In the genomic region with DNA sequence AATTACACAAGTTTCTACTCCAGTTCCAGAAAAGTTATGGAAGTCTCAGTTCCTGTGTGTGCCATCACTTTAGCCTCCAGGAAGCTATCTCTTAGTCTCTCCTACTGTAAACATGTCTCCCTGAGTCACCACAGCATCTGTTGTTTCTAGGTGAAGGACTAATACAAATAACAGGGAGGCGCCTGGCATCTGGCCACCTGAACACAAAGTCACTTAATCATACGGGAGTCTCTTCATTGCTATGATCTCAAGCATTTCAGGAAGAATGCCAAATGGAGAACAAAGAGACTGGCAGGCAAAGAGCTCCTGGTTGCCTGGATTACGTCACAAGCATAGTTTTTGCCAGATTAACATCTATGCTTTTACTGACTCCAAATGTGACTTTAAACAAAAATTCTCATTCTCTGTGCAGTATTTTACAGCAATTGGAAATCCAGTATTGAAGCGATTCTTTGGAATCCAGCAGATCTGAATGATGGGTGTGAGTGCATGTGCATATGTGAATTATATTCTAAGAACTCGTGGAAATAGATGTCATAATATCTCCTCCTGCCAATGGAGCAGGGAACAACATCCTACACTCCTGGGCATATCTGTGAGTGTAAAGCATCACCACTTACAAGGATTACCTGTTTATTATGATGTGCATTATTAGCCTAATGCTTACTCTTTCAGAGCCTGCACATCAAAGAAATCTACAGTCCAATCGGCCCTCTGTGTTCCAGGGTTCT, we compare ENCODE assay signal across 8 cellular contexts.
DNase-seq lines count a peak whose midpoint lies in the region; ATAC-seq and TF ChIP-seq lines count a peak whose summit lies in the region.

No MANE protein-coding gene starts in this region.

- H3K36me3 ChIP-seq in mesenchymal stem cell (ENCODE audit: control insufficient read depth in 1 of 2, insufficient read depth in 2 of 2, low read depth in 1 of 2, low read length in 2 of 2) (no peaks in the 10 kb centered on the region), Peyer's patch (no peaks in the 10 kb centered on the region)

- no peak overlapping the region for H3K4ac ChIP-seq in mesenchymal stem cell (ENCODE audit: low read depth in 1 of 2, low read length in 2 of 2)

- H2BK5ac ChIP-seq in mesenchymal stem cell (ENCODE audit: low read depth, low read length, poor library complexity, severe bottlenecking) = no peak overlapping the region

- TF ChIP-seq CTCF in cardiac fibroblast (IDR thresholded peaks at IDR 0.05; ENCODE audit: low read depth, low read length) (no peak), Peyer's patch (IDR thresholded peaks at IDR 0.05) (no peak)

- no peak overlapping the region for H2BK120ac ChIP-seq in mesenchymal stem cell (ENCODE audit: low read depth, low read length)

- no peak overlapping the region for H2BK15ac ChIP-seq in mesenchymal stem cell (ENCODE audit: low read depth, poor library complexity, severe bottlenecking)

- no peak overlapping the region for H3K4me2 ChIP-seq in mesenchymal stem cell (ENCODE audit: low read length, poor library complexity, severe bottlenecking)

- H2AK5ac ChIP-seq in mesenchymal stem cell (ENCODE audit: low read length, severe bottlenecking) = no peak overlapping the region

- no peak overlapping the region for H4K8ac ChIP-seq in mesenchymal stem cell (ENCODE audit: low read length)

- H2BK12ac ChIP-seq in mesenchymal stem cell (ENCODE audit: low read length in 2 of 2) = peak overlapping the region in 1 of 2 experiments; percentile 43

- no peak overlapping the region for H3K14ac ChIP-seq in mesenchymal stem cell (ENCODE audit: low read length in 2 of 2)

- H4K91ac ChIP-seq in mesenchymal stem cell (ENCODE audit: low read length) = no peak overlapping the region

- DNase-seq in DMS153 treated with DMSO at 0.1 percent for 48 hours (lab: John Stamatoyannopoulos, UW; ENCODE audit: unreplicated experiment) (peak; percentile 95), NCI-H2227 treated with DMSO at 0.1 percent for 48 hours (lab: John Stamatoyannopoulos, UW) (peak; percentile 71), cardiac fibroblast (ENCODE audit: low read depth in 2 of 2) (peak; percentile 96 to 100), mesenchymal stem cell (peak; percentile 95), Peyer's patch (no peak)
- no peak for DNase-seq in activated naive CD4-positive, alpha-beta T cell treated with anti-CD3 and anti-CD28 coated beads, Interleukin-2, amount 50 U/mL, for 16 hours

- H3K4me3 ChIP-seq in cardiac fibroblast (replicated peaks in 1 of 2; ENCODE audit: low read depth in 2 of 2, low read length in 2 of 2) = no peak overlapping the region
- no peak overlapping the region for H3K4me3 ChIP-seq in mesenchymal stem cell (ENCODE audit: insufficient read depth in 1 of 2, low read depth in 1 of 2, low read length in 2 of 2)
- no peak overlapping the region for H3K4me3 ChIP-seq in Peyer's patch

- peak overlapping the region; percentile 77 for H3K9ac ChIP-seq in mesenchymal stem cell (ENCODE audit: low read length)

- no peak for TF ChIP-seq POLR2A in Peyer's patch (IDR thresholded peaks at IDR 0.05)

- H3K18ac ChIP-seq in mesenchymal stem cell (ENCODE audit: low read depth in 1 of 2, low read length in 2 of 2) = peak overlapping the region in 1 of 2 experiments; percentile 34

- ATAC-seq in HG03159 (IDR thresholded peaks at IDR 0.05; ENCODE audit: unreplicated experiment) = no peak
- no peak for ATAC-seq in GM21515 (IDR thresholded peaks at IDR 0.05; ENCODE audit: unreplicated experiment)

- no peak overlapping the region for H3K23ac ChIP-seq in mesenchymal stem cell (ENCODE audit: low read length in 2 of 2)

- H3K9me3 ChIP-seq in mesenchymal stem cell (ENCODE audit: control insufficient read depth, low read length) (peaks cover 3% of the 10 kb centered on the region), Peyer's patch (no peaks in the 10 kb centered on the region)

- WGBS in mesenchymal stem cell = 1% methylated on average over 3 of the region's 6 CpGs

- H2AFZ ChIP-seq in mesenchymal stem cell (ENCODE audit: low read depth, low read length) = no peak overlapping the region

- H3K27me3 ChIP-seq in mesenchymal stem cell (ENCODE audit: control insufficient read depth in 1 of 2, insufficient read depth in 1 of 2, low read length in 2 of 2) (no peaks in the 10 kb centered on the region), Peyer's patch (no peaks in the 10 kb centered on the region)

- no peak overlapping the region for H3K27ac ChIP-seq in mesenchymal stem cell (ENCODE audit: low read length, poor library complexity, severe bottlenecking)
- H3K27ac ChIP-seq in Peyer's patch = no peak overlapping the region

- H3K79me1 ChIP-seq in mesenchymal stem cell (replicated peaks; ENCODE audit: low read length, poor library complexity, severe bottlenecking) = no peaks in the 10 kb centered on the region

- peaks cover 2% of the 10 kb centered on the region for H3K4me1 ChIP-seq in mesenchymal stem cell (ENCODE audit: control insufficient read depth, insufficient read depth, low read depth, low read length)
- no peaks in the 10 kb centered on the region for H3K4me1 ChIP-seq in Peyer's patch

Comparison
In these comparisons a context has a peak if more than half of its experiments do, and no peak if none do; other contexts are left out.
1. DNase-seq: peak in DMS153 treated with DMSO at 0.1 percent for 48 hours (single experiment), NCI-H2227 treated with DMSO at 0.1 percent for 48 hours (single experiment), cardiac fibroblast (2 of 2) and mesenchymal stem cell (single experiment); none in activated naive CD4-positive, alpha-beta T cell treated with anti-CD3 and anti-CD28 coated beads, Interleukin-2, amount 50 U/mL, for 16 hours (single experiment) and Peyer's patch (0 of 3).